Comparison of ENCODE assay signal across 23 cellular contexts in the genomic region with DNA sequence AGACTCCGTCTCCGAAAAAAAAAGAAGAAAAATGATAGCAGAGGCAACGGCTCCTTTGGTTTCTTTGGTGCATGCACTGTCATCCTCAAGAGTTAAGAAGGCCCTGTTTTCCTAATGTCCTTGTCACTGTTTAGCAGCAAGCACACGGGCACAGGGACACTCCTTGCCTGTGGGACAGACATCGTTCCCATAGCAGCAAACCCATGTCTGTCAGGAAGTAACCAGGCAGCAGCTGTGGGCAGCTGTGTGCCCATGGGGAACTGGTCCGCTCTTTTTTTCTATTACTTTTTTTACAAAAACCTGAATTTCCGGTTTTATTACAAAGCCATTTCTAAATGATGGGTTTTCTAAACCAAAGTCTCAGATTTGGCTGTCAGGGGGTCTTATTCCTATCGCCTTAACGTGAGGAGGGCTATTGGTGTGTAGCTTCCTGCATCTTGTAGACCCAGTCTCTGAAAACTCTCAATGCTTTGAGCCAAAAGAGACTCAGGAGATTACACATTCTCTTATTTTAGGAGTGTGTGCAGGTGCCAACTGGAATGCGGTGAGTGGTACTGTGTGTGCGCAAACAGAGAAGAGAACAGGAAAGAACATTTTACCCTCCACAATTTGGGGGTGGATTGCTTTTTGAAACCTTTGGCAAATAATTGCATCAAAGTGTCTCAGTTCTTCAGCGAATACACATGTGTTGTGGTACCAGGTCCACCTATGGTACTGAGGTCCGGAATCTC.
"Had no signal": no experiment of that assay in that cellular context is flagged by ENCODE, and none has a peak within 500 bp of the region (broad histone marks: within the 10 kb centered on the region; RNA-seq: fewer than 3 reads in every experiment).

No MANE protein-coding gene starts in this region.

- H2AFZ ChIP-seq: PC-9 had no signal

- H3K9ac ChIP-seq: KMS-11 had no signal

- H3K27ac ChIP-seq: breast epithelium, KMS-11, PC-9 had no signal

- H3K4me3 ChIP-seq: breast epithelium, PC-9 had no signal

- ATAC-seq: activated CD8-positive, alpha-beta memory T cell treated with anti-CD3 and anti-CD28 coated beads, Interleukin-2, amount 10 ng/mL, durations not matched to agents 7 days and 5 days; T-helper 17 cell had no signal

- H3K4me1 ChIP-seq: breast epithelium had no signal

- H3K4me1 Mint-ChIP-seq: activated B cell treated with CpG ODN at 0.5 μM for 24 hours; activated naive CD4-positive, alpha-beta T cell treated with anti-CD3 and anti-CD28 coated beads, Interleukin-2, amount 50 U/mL, for 24 hours; T-helper 17 cell had no signal

- H3K36me3 Mint-ChIP-seq: activated CD8-positive, alpha-beta memory T cell treated with anti-CD3 and anti-CD28 coated beads, Interleukin-2, amount 10 ng/mL, durations not matched to agents 7 days and 5 days; activated naive CD4-positive, alpha-beta T cell treated with anti-CD3 and anti-CD28 coated beads, Interleukin-2, amount 50 U/mL, for 24 hours had no signal

- DNase-seq: activated B cell treated with CpG ODN at 0.5 μM for 24 hours; activated CD4-positive, alpha-beta T cell treated with anti-CD3 and anti-CD28 coated beads for 1 hour; activated CD4-positive, alpha-beta T cell treated with anti-CD3 and anti-CD28 coated beads, Interleukin-2, amount 10 ng/mL, durations not matched to agents 24 days and 14 days; activated CD4-positive, alpha-beta T cell treated with anti-CD3 and anti-CD28 coated beads, Interleukin-2, amount 50 U/mL, for 48 hours; activated CD8-positive, alpha-beta memory T cell treated with anti-CD3 and anti-CD28 coated beads, Interleukin-2, amount 10 ng/mL, durations not matched to agents 7 days and 5 days; activated effector memory CD4-positive, alpha-beta T cell treated with Interleukin-2 at 50 U/mL for 16 hours; activated naive CD4-positive, alpha-beta T cell; activated T-cell treated with anti-CD3 and anti-CD28 coated beads, Interleukin-2, amount 50 U/mL, for 24 hours; aorta; caudate nucleus; NCI-H1105; NCI-H1436; NCI-H187; NCI-H2081; NCI-H69; PC-9; SIG-M5; T-helper 17 cell; T-helper 9 cell had no signal

- H3K9me3 Mint-ChIP-seq: activated B cell treated with CpG ODN at 0.5 μM for 24 hours; activated CD4-positive, alpha-beta T cell treated with anti-CD3 and anti-CD28 coated beads, Interleukin-2, amount 10 ng/mL, durations not matched to agents 24 days and 14 days; activated naive CD4-positive, alpha-beta T cell treated with anti-CD3 and anti-CD28 coated beads, Interleukin-2, amount 50 U/mL, for 24 hours; activated T-cell treated with anti-CD3 and anti-CD28 coated beads, Interleukin-2, amount 50 U/mL, for 24 hours; activated T-helper 1 cell treated with anti-CD3 and anti-CD28 coated beads, Interleukin-12 subunit alpha, Interleukin-12 subunit beta, Interleukin-2, Interleukin-4 antibody, amounts not matched to agents 30 ng/mL and 10 ng/mL and 1 ng/mL, durations not matched to agents 14 hours and 24 hours and 36 hours had no signal

- H3K36me3 ChIP-seq: breast epithelium had no signal

- H3K27me3 ChIP-seq: breast epithelium had no signal

- H3K27ac Mint-ChIP-seq: activated B cell treated with CpG ODN at 0.5 μM for 24 hours; activated CD4-positive, alpha-beta T cell treated with anti-CD3 and anti-CD28 coated beads, Interleukin-2, amount 10 ng/mL, durations not matched to agents 24 days and 14 days; activated CD8-positive, alpha-beta memory T cell treated with anti-CD3 and anti-CD28 coated beads, Interleukin-2, amount 10 ng/mL, durations not matched to agents 7 days and 5 days; activated naive CD4-positive, alpha-beta T cell treated with anti-CD3 and anti-CD28 coated beads, Interleukin-2, amount 50 U/mL, for 24 hours; activated T-cell treated with anti-CD3 and anti-CD28 coated beads, Interleukin-2, amount 50 U/mL, for 24 hours; activated T-helper 1 cell treated with anti-CD3 and anti-CD28 coated beads, Interleukin-12 subunit alpha, Interleukin-12 subunit beta, Interleukin-2, Interleukin-4 antibody, amounts not matched to agents 30 ng/mL and 10 ng/mL and 1 ng/mL, durations not matched to agents 14 hours and 24 hours and 36 hours; T-helper 17 cell had no signal

- H3K9me3 ChIP-seq: breast epithelium had no signal

- H3K4me2 ChIP-seq: PC-9 had no signal

- H3K4me3 Mint-ChIP-seq: activated B cell treated with CpG ODN at 0.5 μM for 24 hours; activated CD4-positive, alpha-beta T cell treated with anti-CD3 and anti-CD28 coated beads, Interleukin-2, amount 10 ng/mL, durations not matched to agents 24 days and 14 days; activated CD8-positive, alpha-beta memory T cell treated with anti-CD3 and anti-CD28 coated beads, Interleukin-2, amount 10 ng/mL, durations not matched to agents 7 days and 5 days; activated naive CD4-positive, alpha-beta T cell treated with anti-CD3 and anti-CD28 coated beads, Interleukin-2, amount 50 U/mL, for 24 hours; activated T-cell treated with anti-CD3 and anti-CD28 coated beads, Interleukin-2, amount 50 U/mL, for 24 hours; activated T-helper 1 cell treated with anti-CD3 and anti-CD28 coated beads, Interleukin-12 subunit alpha, Interleukin-12 subunit beta, Interleukin-2, Interleukin-4 antibody, amounts not matched to agents 30 ng/mL and 10 ng/mL and 1 ng/mL, durations not matched to agents 14 hours and 24 hours and 36 hours; T-helper 17 cell had no signal
